15 cellular contexts compared by ENCODE assay signal in the genomic region with DNA sequence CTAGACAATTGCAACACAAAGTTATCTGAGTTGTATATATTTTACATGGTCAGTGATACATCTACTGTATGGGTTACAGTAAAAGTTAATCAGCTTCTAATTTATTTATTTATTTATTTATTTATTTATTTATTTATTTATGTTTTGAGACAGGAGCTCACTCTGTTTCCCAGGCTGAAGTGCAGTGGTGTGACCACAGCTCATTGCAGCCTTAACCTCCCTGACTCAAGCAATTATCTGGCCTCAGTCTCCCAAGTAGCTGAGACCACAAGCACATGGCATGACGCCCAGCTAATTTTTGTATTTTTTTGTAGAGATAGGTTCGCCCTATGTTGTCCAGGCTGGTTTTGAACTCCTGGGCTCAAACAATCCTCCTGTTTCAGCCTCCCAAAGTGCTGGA.
A peak's percentile ranks its signal among the peaks of the same experiment; 100 is the strongest.
DNase-seq lines count a peak whose midpoint lies in the region; ATAC-seq, FAIRE-seq and TF ChIP-seq lines count a peak whose summit lies in the region.
"Had no signal": no experiment of that assay in that cellular context is flagged by ENCODE, and none has a peak within 500 bp of the region (broad histone marks: within the 10 kb centered on the region; RNA-seq: fewer than 3 reads in every experiment).

No MANE protein-coding gene starts in this region.

- no peak overlapping the region for H3K4me3 Mint-ChIP-seq in activated T-cell treated with anti-CD3 and anti-CD28 coated beads, Interleukin-2, amount 50 U/mL, for 24 hours
- H3K4me3 Mint-ChIP-seq: activated CD8-positive, alpha-beta memory T cell treated with anti-CD3 and anti-CD28 coated beads, Interleukin-2, amount 10 ng/mL, durations not matched to agents 7 days and 5 days had no signal

- peaks cover 5% of the 10 kb centered on the region for H3K9me3 Mint-ChIP-seq in activated T-cell treated with anti-CD3 and anti-CD28 coated beads, Interleukin-2, amount 50 U/mL, for 24 hours

- intact Hi-C loops in mucosa of descending colon (cut with DNase I, micrococcal nuclease) = no loop called here

- peak; percentile 92 for FAIRE-seq in RCC 7860 (lab: Jason Lieb, UNC)

- H3K4me3 ChIP-seq in mucosa of descending colon = no peak overlapping the region
- H3K4me3 ChIP-seq: body of pancreas, upper lobe of left lung had no signal

- H3K36me3 ChIP-seq in mucosa of descending colon (ENCODE audit: low read depth) = no peaks in the 10 kb centered on the region

- H3K27ac Mint-ChIP-seq in activated T-cell treated with anti-CD3 and anti-CD28 coated beads, Interleukin-2, amount 50 U/mL, for 24 hours = peak overlapping the region; percentile 61

- no peaks in the 10 kb centered on the region for H3K27me3 Mint-ChIP-seq in activated T-cell treated with anti-CD3 and anti-CD28 coated beads, Interleukin-2, amount 50 U/mL, for 24 hours
- H3K27me3 Mint-ChIP-seq: activated CD8-positive, alpha-beta memory T cell treated with anti-CD3 and anti-CD28 coated beads, Interleukin-2, amount 10 ng/mL, durations not matched to agents 7 days and 5 days had no signal

- TF ChIP-seq CTCF in mucosa of descending colon (IDR thresholded peaks at IDR 0.05) = no peak

- H3K27ac ChIP-seq in epithelial cell of prostate = peak overlapping the region; percentile 94
- H3K27ac ChIP-seq: body of pancreas had no signal

- no peak for DNase-seq in activated T-cell treated with anti-CD3 and anti-CD28 coated beads, Interleukin-2, amount 50 U/mL, for 24 hours
- DNase-seq in activated T-cell treated with anti-CD3 and anti-CD28 coated beads for 4 hours = no peak
- DNase-seq in RCC 7860 (ENCODE audit: low spot score) = peak; percentile 75
- DNase-seq in epithelial cell of prostate (ENCODE audit: low read depth, low spot score) = no peak
- DNase-seq in renal cortical epithelial cell (ENCODE audit: low read depth) = peak; percentile 85
- DNase-seq in nucleus accumbens (lab: John Stamatoyannopoulos, UW) = no peak
- DNase-seq in mucosa of descending colon = no peak
- DNase-seq: activated CD8-positive, alpha-beta memory T cell treated with anti-CD3 and anti-CD28 coated beads, Interleukin-2, amount 10 ng/mL, durations not matched to agents 7 days and 5 days; body of pancreas; left ventricle myocardium superior; NCI-H187; NCI-H526 treated with DMSO at 0.1 percent for 48 hours; stimulated activated CD4-positive, alpha-beta T cell treated with anti-CD3 and anti-CD28 coated beads, Interleukin-15, amount 100 ng/mL, for 24 hours; upper lobe of left lung had no signal

- no peaks in the 10 kb centered on the region for H3K4me1 ChIP-seq in mucosa of descending colon (ENCODE audit: low read depth)
- H3K4me1 ChIP-seq: body of pancreas had no signal

- ATAC-seq in HG02623 (IDR thresholded peaks at IDR 0.05; ENCODE audit: unreplicated experiment) = no peak
- no peak for ATAC-seq in mucosa of descending colon
- ATAC-seq: activated CD8-positive, alpha-beta memory T cell treated with anti-CD3 and anti-CD28 coated beads, Interleukin-2, amount 10 ng/mL, durations not matched to agents 7 days and 5 days; body of pancreas had no signal

- H3K9me3 ChIP-seq in mucosa of descending colon = no peaks in the 10 kb centered on the region
- H3K9me3 ChIP-seq: body of pancreas, upper lobe of left lung had no signal

- H3K36me3 Mint-ChIP-seq in activated T-cell treated with anti-CD3 and anti-CD28 coated beads, Interleukin-2, amount 50 U/mL, for 24 hours (ENCODE audit: low read depth) = peaks cover 21% of the 10 kb centered on the region

- peaks cover 44% of the 10 kb centered on the region for H3K4me1 Mint-ChIP-seq in activated T-cell treated with anti-CD3 and anti-CD28 coated beads, Interleukin-2, amount 50 U/mL, for 24 hours (ENCODE audit: low read depth)

Comparison
In these comparisons a context has a peak if more than half of its experiments do, and no peak if none do; other contexts are left out.
1. DNase-seq: peak in RCC 7860 (single experiment) and renal cortical epithelial cell (single experiment); none in activated T-cell treated with anti-CD3 and anti-CD28 coated beads, Interleukin-2, amount 50 U/mL, for 24 hours (single experiment), activated T-cell treated with anti-CD3 and anti-CD28 coated beads for 4 hours (single experiment), epithelial cell of prostate (single experiment), nucleus accumbens (0 of 56) and mucosa of descending colon (0 of 3).